ENCODE assay signal across 1 cellular context in genomic region chr15:65311760-65312159, GRCh38.
TF ChIP-seq lines count a peak whose summit lies in the region.

No MANE protein-coding gene starts in this region.

TF ChIP-seq in H1, 55 proteins besides CTCF, POLR2A, EP300 and RAD21:
- no peak for TF ChIP-seq SIN3A (conservative IDR thresholded peaks at IDR 0.05 in 1 of 2, IDR thresholded peaks at IDR 0.05 in 1 of 2; ENCODE audit: low read depth in 1 of 2, low read length in 2 of 2)
- TF ChIP-seq SP4 (IDR thresholded peaks at IDR 0.05; ENCODE audit: low read length): no peak
- TF ChIP-seq JUND (IDR thresholded peaks at IDR 0.05; ENCODE audit: low read length): no peak
- TF ChIP-seq EZH2 (IDR thresholded peaks at IDR 0.05; ENCODE audit: low read depth, low read length, severe bottlenecking): no peak
- TF ChIP-seq ATF3 (IDR thresholded peaks at IDR 0.05; ENCODE audit: insufficient read depth, low read depth, low read length): no peak
- TF ChIP-seq HDAC6 (IDR thresholded peaks at IDR 0.05; ENCODE audit: low read depth, low read length): no peak
- TF ChIP-seq CEBPB (IDR thresholded peaks at IDR 0.05; ENCODE audit: low read depth, low read length): no peak
- TF ChIP-seq ZNF274 (IDR thresholded peaks at IDR 0.05; ENCODE audit: borderline replicate concordance, extremely low read depth, low read length): no peak
- TF ChIP-seq GTF2F1 (IDR thresholded peaks at IDR 0.05; ENCODE audit: borderline replicate concordance, low read depth, low read length): no peak
TF ChIP-seq in H1: peak in this region for 0.
